ENCODE assay signal across 14 cellular contexts in genomic region chr12:132524405-132524804, GRCh38. TPM values are rescaled to one million over a fixed set of nuclear protein-coding genes. Genes with fewer than 3 reads are reported as not detected.
DNase-seq lines count a peak whose midpoint lies in the region; ATAC-seq and TF ChIP-seq lines count a peak whose summit lies in the region.
"Had no signal": no experiment of that assay in that cellular context is flagged by ENCODE, and none has a peak within 500 bp of the region (broad histone marks: within the 10 kb centered on the region; RNA-seq: fewer than 3 reads in every experiment).

No MANE protein-coding gene starts in this region.

- peaks cover 66% of the 10 kb centered on the region for H3K4me1 ChIP-seq in Panc1 (ENCODE audit: control insufficient read depth, insufficient read depth, low read length)
- H3K4me1 ChIP-seq in endodermal cell (ENCODE audit: control insufficient read depth, insufficient read depth, low read length), result no peaks in the 10 kb centered on the region
- H3K4me1 ChIP-seq: uterus had no signal

- H3K27me3 ChIP-seq in Panc1 (ENCODE audit: control insufficient read depth, insufficient read depth, low read length) (no peaks in the 10 kb centered on the region), endodermal cell (ENCODE audit: control insufficient read depth, insufficient read depth, low read length, poor library complexity, severe bottlenecking) (no peaks in the 10 kb centered on the region)
- H3K27me3 ChIP-seq: uterus had no signal

- H3K9ac ChIP-seq in endodermal cell (ENCODE audit: extremely low read depth, low read length, poor library complexity, severe bottlenecking), result no peak overlapping the region

- ATAC-seq in Panc1 (peak; percentile 87), GM21526 (IDR thresholded peaks at IDR 0.05; ENCODE audit: low FRiP score, unreplicated experiment) (no peak)

- in situ Hi-C loops in Panc1 (cut with HindIII; ENCODE audit: low pct_unique_long_range_greater_than_20kb, low sequenced_read_pairs), result no loop called here

- H3K36me3 Mint-ChIP-seq in endodermal cell (ENCODE audit: low read depth), result peaks cover under 1% of the 10 kb centered on the region
- H3K36me3 Mint-ChIP-seq in mesothelial cell of epicardium, result peaks cover 3% of the 10 kb centered on the region
- H3K36me3 Mint-ChIP-seq: activated naive CD4-positive, alpha-beta T cell treated with anti-CD3 and anti-CD28 coated beads, Interleukin-2, amount 50 U/mL, for 24 hours had no signal

- BruUV-seq in Panc1 (replicated peaks; lab: Mats Ljungman, UMichigan), result no TSS peak

- no peak overlapping the region for H3K27ac Mint-ChIP-seq in endodermal cell
- no peak overlapping the region for H3K27ac Mint-ChIP-seq in mesothelial cell of epicardium
- H3K27ac Mint-ChIP-seq: activated CD8-positive, alpha-beta T cell treated with anti-CD3 and anti-CD28 coated beads for 36 hours; activated naive CD4-positive, alpha-beta T cell treated with anti-CD3 and anti-CD28 coated beads, Interleukin-2, amount 50 U/mL, for 24 hours; T-helper 1 cell treated with Interleukin-12 subunit alpha and Interleukin-12 subunit beta and Interleukin-4 antibody, amounts not matched to agents 30 μg/mL and 1 μg/mL, for 36 hours had no signal

- no peak for TF ChIP-seq CTCF in Panc1 (IDR thresholded peaks at IDR 0.05)
- no peak for TF ChIP-seq CTCF in epithelial cell of proximal tubule (conservative IDR thresholded peaks at IDR 0.05; ENCODE audit: low read depth, low read length)
- no peak for TF ChIP-seq CTCF in endodermal cell (conservative IDR thresholded peaks at IDR 0.05)
- no peak for TF ChIP-seq CTCF in mesothelial cell of epicardium (IDR thresholded peaks at IDR 0.05; ENCODE audit: unreplicated experiment)

- peak; percentile 30 for DNase-seq in ELF-1 (ENCODE audit: low read depth, low spot score)
- peak; percentile 22 for DNase-seq in Panc1 (ENCODE audit: low read depth, low spot score)
- peak; percentile 56 for DNase-seq in epithelial cell of proximal tubule (ENCODE audit: low read depth)
- DNase-seq in pons (ENCODE audit: low spot score), result peak; percentile 53
- DNase-seq in endodermal cell, result no peak
- no peak for DNase-seq in mesothelial cell of epicardium (ENCODE audit: low spot score in 2 of 2, unreplicated experiment in 2 of 2)
- DNase-seq in cortex of kidney (lab: John Stamatoyannopoulos, UW), result no peak
- DNase-seq: NCI-H774 had no signal

- POLR2A ChIA-PET in Panc1 (lab: Charles Lee), result no interaction called here

- CTCF ChIA-PET in Panc1 (lab: Charles Lee), result interaction anchor here (0.6 to 1.0 kb wide), 2 partner anchors 17 to 106 kb away, joined by 3 read pairs; no protein-coding TSS in a partner anchor

- intact Hi-C loops in Panc1 (cut with micrococcal nuclease; ENCODE audit: unreplicated experiment), result loop anchor here (5.0 kb wide), 1 partner anchor 107 kb away; no protein-coding TSS in a partner anchor

- H3K36me3 ChIP-seq in Panc1 (ENCODE audit: control insufficient read depth, insufficient read depth, low read length) (no peaks in the 10 kb centered on the region), endodermal cell (ENCODE audit: control insufficient read depth, insufficient read depth, low read length) (no peaks in the 10 kb centered on the region)
- H3K36me3 ChIP-seq: uterus had no signal

- H3K4me1 Mint-ChIP-seq in endodermal cell (no peaks in the 10 kb centered on the region), mesothelial cell of epicardium (no peaks in the 10 kb centered on the region)

- H3K27me3 Mint-ChIP-seq in endodermal cell (ENCODE audit: insufficient read depth) (peaks cover 5% of the 10 kb centered on the region), mesothelial cell of epicardium (ENCODE audit: low read depth) (no peaks in the 10 kb centered on the region)
- H3K27me3 Mint-ChIP-seq: activated CD8-positive, alpha-beta T cell treated with anti-CD3 and anti-CD28 coated beads for 36 hours; activated naive CD4-positive, alpha-beta T cell treated with anti-CD3 and anti-CD28 coated beads, Interleukin-2, amount 50 U/mL, for 24 hours; CD8-positive, alpha-beta memory T cell had no signal

- H3K9me3 Mint-ChIP-seq in endodermal cell (peaks cover 1% of the 10 kb centered on the region), mesothelial cell of epicardium (no peaks in the 10 kb centered on the region)
- H3K9me3 Mint-ChIP-seq: activated CD8-positive, alpha-beta T cell treated with anti-CD3 and anti-CD28 coated beads for 36 hours; activated naive CD4-positive, alpha-beta T cell treated with anti-CD3 and anti-CD28 coated beads, Interleukin-2, amount 50 U/mL, for 24 hours had no signal

- no peak overlapping the region for H3K4me3 Mint-ChIP-seq in endodermal cell
- H3K4me3 Mint-ChIP-seq in mesothelial cell of epicardium, result no peak overlapping the region
- H3K4me3 Mint-ChIP-seq: activated CD8-positive, alpha-beta T cell treated with anti-CD3 and anti-CD28 coated beads for 36 hours; activated naive CD4-positive, alpha-beta T cell treated with anti-CD3 and anti-CD28 coated beads, Interleukin-2, amount 50 U/mL, for 24 hours; CD8-positive, alpha-beta memory T cell; T-helper 1 cell treated with Interleukin-12 subunit alpha and Interleukin-12 subunit beta and Interleukin-4 antibody, amounts not matched to agents 30 μg/mL and 1 μg/mL, for 36 hours had no signal

- H3K9me3 ChIP-seq in Panc1 (ENCODE audit: control insufficient read depth, insufficient read depth, low read depth, low read length) (no peaks in the 10 kb centered on the region), endodermal cell (ENCODE audit: control insufficient read depth, low read length) (peaks cover under 1% of the 10 kb centered on the region)
- H3K9me3 ChIP-seq: uterus had no signal

- H3K27ac ChIP-seq in Panc1 (ENCODE audit: low read length), result peak overlapping the region; percentile 65; the same call in 1 of the 2 replicates
- no peak overlapping the region for H3K27ac ChIP-seq in endodermal cell (ENCODE audit: low read depth, low read length)
- H3K27ac ChIP-seq: uterus had no signal

- 89 to 92% methylated on average over 14 to 16 of the region's 16 CpGs for WGBS in endodermal cell (ENCODE audit: insufficient coverage in 1 of 2, insufficient read length in 1 of 2), 2 experiments

- H3K4me3 ChIP-seq in Panc1 (ENCODE audit: low read depth in 2 of 2, low read length in 2 of 2), result peak overlapping the region in 1 of 2 experiments; percentile 7; a peak in 1 of 4 replicates
- no peak overlapping the region for H3K4me3 ChIP-seq in epithelial cell of proximal tubule (ENCODE audit: low read depth, low read length)
- no peak overlapping the region for H3K4me3 ChIP-seq in endodermal cell (ENCODE audit: low read length)
- H3K4me3 ChIP-seq: uterus had no signal

RNA-seq across cellular contexts. Expression of gene FBRSL1, which starts 34.5 kb away (rescaled TPM):
- 104 TPM for total RNA-seq in Panc1 (2021; ENCODE audit: unreplicated experiment)
- polyA plus RNA-seq in Panc1 (2012; ENCODE audit: insufficient read length), result 132 TPM
- total RNA-seq in epithelial cell of proximal tubule, result 57.4 and 95.9 TPM in 2 replicates
- total RNA-seq in endodermal cell, result 10 to 100 TPM; 74.9 to 92.3 TPM
- polyA plus RNA-seq in endodermal cell (2013, experiment 1 of 2), result 72.6 TPM
- polyA plus RNA-seq in endodermal cell (2013, experiment 2 of 2), result 64.1 TPM
- total RNA-seq in mesothelial cell of epicardium, result 109 to 119 TPM (median 115 TPM) in 3 replicates

Comparison
In these comparisons a context has a peak if more than half of its experiments do, and no peak if none do; other contexts are left out.
1. DNase-seq: peak in ELF-1 (single experiment), Panc1 (single experiment), epithelial cell of proximal tubule (single experiment) and pons (single experiment); none in endodermal cell (single experiment), mesothelial cell of epicardium (0 of 2) and cortex of kidney (single experiment).